In the genomic region with DNA sequence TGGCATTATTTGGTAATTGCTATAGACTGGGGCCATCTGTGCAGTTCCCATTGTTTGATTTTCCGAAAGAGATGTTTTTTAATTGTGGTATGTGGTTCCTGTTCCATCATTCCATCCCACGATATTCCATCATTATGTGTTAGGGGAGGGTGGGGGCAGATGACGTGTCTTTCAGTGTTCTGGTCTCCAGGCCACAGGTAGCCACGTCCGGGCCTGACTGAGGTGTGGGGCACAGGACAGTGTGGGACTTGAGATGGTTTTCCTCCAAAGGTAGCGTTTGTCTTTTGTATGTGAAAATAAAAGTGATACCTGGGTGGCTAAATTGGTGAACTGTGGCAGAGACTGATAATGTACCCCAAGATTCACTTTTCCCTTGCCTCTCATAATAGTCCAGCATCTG, we compare ENCODE assay signal across 1 cellular context.
TF ChIP-seq lines count a peak whose summit lies in the region.

No MANE protein-coding gene starts in this region.

TF ChIP-seq in IMR-90, 13 proteins besides CTCF, POLR2A, EP300 and RAD21 (continued from another document):
- TF ChIP-seq MXI1 (IDR thresholded peaks at IDR 0.05; ENCODE audit: borderline replicate concordance, low read depth, low read length) (no peak), RCOR1 (IDR thresholded peaks at IDR 0.05; ENCODE audit: insufficient replicate concordance, low read length) (no peak), MAFK (IDR thresholded peaks at IDR 0.05; ENCODE audit: low read depth, low read length) (no peak), FOS (IDR thresholded peaks at IDR 0.05; ENCODE audit: low read depth, low read length) (no peak)
